ENCODE assay signal across 8 cellular contexts in the genomic region with DNA sequence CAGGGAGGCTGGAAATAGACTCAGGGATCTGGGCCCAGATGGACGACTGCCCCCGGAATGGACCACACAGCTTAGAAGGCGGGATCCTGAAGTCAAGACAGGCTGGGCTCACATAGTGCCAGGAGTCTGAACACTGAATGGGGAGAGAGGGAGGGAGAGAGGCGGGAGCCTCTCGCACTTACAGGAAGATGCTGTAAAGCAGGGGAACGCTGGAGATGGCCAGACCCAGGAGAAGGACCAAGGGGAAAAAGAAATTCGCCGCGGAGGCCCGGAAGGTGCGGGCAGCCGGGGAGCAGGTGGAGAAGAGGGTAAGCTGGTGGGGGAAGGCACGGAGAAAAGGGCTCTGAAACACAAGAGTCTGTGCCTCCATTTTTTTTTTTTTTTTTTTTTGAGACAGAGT. TPM values are rescaled to one million over a fixed set of nuclear protein-coding genes. Genes with fewer than 3 reads are reported as not detected.
DNase-seq lines count a peak whose midpoint lies in the region; TF ChIP-seq lines count a peak whose summit lies in the region.

No MANE protein-coding gene starts in this region.

- H3K36me3 ChIP-seq in A673 (ENCODE audit: insufficient read depth, low read length, poor library complexity, severe bottlenecking) = peaks cover 20% of the 10 kb centered on the region
- H3K36me3 ChIP-seq in kidney epithelial cell (ENCODE audit: control insufficient read depth, insufficient read depth, low read length) = no peaks in the 10 kb centered on the region

- no peak for DNase-seq in A673 (ENCODE audit: low spot score)
- DNase-seq in GM12865 (ENCODE audit: low read depth) = no peak
- no peak for DNase-seq in activated T-helper 1 cell treated with anti-CD3 and anti-CD28 coated beads, Interleukin-12 subunit alpha, Interleukin-12 subunit beta, Interleukin-2, Interleukin-4 antibody, amounts not matched to agents 30 ng/mL and 10 ng/mL and 1 ng/mL, durations not matched to agents 14 hours and 24 hours and 36 hours (ENCODE audit: low spot score)
- no peak for DNase-seq in kidney epithelial cell (ENCODE audit: low read depth)
- no peak for DNase-seq in COLO829 (ENCODE audit: low spot score)
- DNase-seq in activated gamma-delta T cell (lab: John Stamatoyannopoulos, UW) = no peak
- no peak for DNase-seq in NCI-H345 treated with DMSO at 0.1 percent for 48 hours (lab: John Stamatoyannopoulos, UW; ENCODE audit: unreplicated experiment)
- no peak for DNase-seq in NK-92 (lab: John Stamatoyannopoulos, UW; ENCODE audit: unreplicated experiment)

- H3K4me3 ChIP-seq in A673 (ENCODE audit: low read depth, low read length, poor library complexity, severe bottlenecking) = peak overlapping the region; percentile 63
- peak overlapping the region; percentile 92 for H3K4me3 ChIP-seq in GM12865 (ENCODE audit: low read depth, low read length)
- peak overlapping the region; percentile 61 for H3K4me3 ChIP-seq in kidney epithelial cell (ENCODE audit: low read depth, low read length)

- intact Hi-C loops in A673 (cut with micrococcal nuclease; ENCODE audit: unreplicated experiment) = loop anchor here (2.0 kb wide), 1 partner anchor 28 kb away; a partner anchor contains a TSS
- intact Hi-C loops in activated T-helper 1 cell treated with anti-CD3 and anti-CD28 coated beads, Interleukin-12 subunit alpha, Interleukin-12 subunit beta, Interleukin-2, Interleukin-4 antibody, amounts not matched to agents 30 ng/mL and 10 ng/mL and 1 ng/mL, durations not matched to agents 14 hours and 24 hours and 36 hours (cut with micrococcal nuclease) = loop anchor here (1.0 to 10.0 kb wide), 3 partner anchors 47 to 924 kb away; a partner anchor contains a TSS

- POLR2A ChIA-PET in A673 (lab: Charles Lee; ENCODE audit: low non-redundant PET) = no interaction called here

- no peak for TF ChIP-seq CTCF in A673 (conservative IDR thresholded peaks at IDR 0.05; ENCODE audit: low read depth, low read length)
- TF ChIP-seq CTCF in GM12865 (IDR thresholded peaks at IDR 0.05; ENCODE audit: insufficient read depth, low read depth, low read length, missing control alignments) = no peak
- no peak for TF ChIP-seq CTCF in kidney epithelial cell (IDR thresholded peaks at IDR 0.05; ENCODE audit: insufficient read depth, low read length, poor library complexity, severe bottlenecking)

- H3K27me3 ChIP-seq in A673 (replicated peaks; ENCODE audit: insufficient read depth, low read depth, low read length, poor library complexity) (no peaks in the 10 kb centered on the region), kidney epithelial cell (ENCODE audit: control insufficient read depth, insufficient read depth, low read length) (peaks cover 5% of the 10 kb centered on the region)

- peak overlapping the region; percentile 73 for H3K27ac ChIP-seq in A673 (ENCODE audit: low read depth, low read length, poor library complexity, severe bottlenecking)

- peaks cover 6% of the 10 kb centered on the region for H3K27me3 Mint-ChIP-seq in activated T-helper 1 cell treated with anti-CD3 and anti-CD28 coated beads, Interleukin-12 subunit alpha, Interleukin-12 subunit beta, Interleukin-2, Interleukin-4 antibody, amounts not matched to agents 30 ng/mL and 10 ng/mL and 1 ng/mL, durations not matched to agents 14 hours and 24 hours and 36 hours (ENCODE audit: insufficient read depth)

- H3K27ac Mint-ChIP-seq in activated T-helper 1 cell treated with anti-CD3 and anti-CD28 coated beads, Interleukin-12 subunit alpha, Interleukin-12 subunit beta, Interleukin-2, Interleukin-4 antibody, amounts not matched to agents 30 ng/mL and 10 ng/mL and 1 ng/mL, durations not matched to agents 14 hours and 24 hours and 36 hours = no peak overlapping the region

- no TSS peak for BruUV-seq in A673 (replicated peaks; lab: Mats Ljungman, UMichigan)

- peak overlapping the region; percentile 95 for H3K4me3 Mint-ChIP-seq in activated T-helper 1 cell treated with anti-CD3 and anti-CD28 coated beads, Interleukin-12 subunit alpha, Interleukin-12 subunit beta, Interleukin-2, Interleukin-4 antibody, amounts not matched to agents 30 ng/mL and 10 ng/mL and 1 ng/mL, durations not matched to agents 14 hours and 24 hours and 36 hours

- no peaks in the 10 kb centered on the region for H3K9me3 Mint-ChIP-seq in activated T-helper 1 cell treated with anti-CD3 and anti-CD28 coated beads, Interleukin-12 subunit alpha, Interleukin-12 subunit beta, Interleukin-2, Interleukin-4 antibody, amounts not matched to agents 30 ng/mL and 10 ng/mL and 1 ng/mL, durations not matched to agents 14 hours and 24 hours and 36 hours

- H3K9me3 ChIP-seq in A673 (ENCODE audit: low read depth, low read length, poor library complexity, severe bottlenecking) = no peaks in the 10 kb centered on the region

- peaks cover 12% of the 10 kb centered on the region for H3K36me3 Mint-ChIP-seq in activated T-helper 1 cell treated with anti-CD3 and anti-CD28 coated beads, Interleukin-12 subunit alpha, Interleukin-12 subunit beta, Interleukin-2, Interleukin-4 antibody, amounts not matched to agents 30 ng/mL and 10 ng/mL and 1 ng/mL, durations not matched to agents 14 hours and 24 hours and 36 hours (ENCODE audit: low read depth)

- H3K4me1 Mint-ChIP-seq in activated T-helper 1 cell treated with anti-CD3 and anti-CD28 coated beads, Interleukin-12 subunit alpha, Interleukin-12 subunit beta, Interleukin-2, Interleukin-4 antibody, amounts not matched to agents 30 ng/mL and 10 ng/mL and 1 ng/mL, durations not matched to agents 14 hours and 24 hours and 36 hours (ENCODE audit: low read depth) = peaks cover 52% of the 10 kb centered on the region

- CTCF ChIA-PET in A673 (lab: Charles Lee) = no interaction called here

- peaks cover 9% of the 10 kb centered on the region for H3K4me1 ChIP-seq in A673 (ENCODE audit: insufficient read depth, low read length, poor library complexity, severe bottlenecking)

RNA-seq across cellular contexts. Expression of a gene that starts 1.4 kb away (rescaled TPM):
- 8.8 and 9.7 TPM in 2 replicates for total RNA-seq in A673 (2021)
- 5.8 and 6.6 TPM in 2 replicates for total RNA-seq in activated T-helper 1 cell treated with anti-CD3 and anti-CD28 coated beads, Interleukin-12 subunit alpha, Interleukin-12 subunit beta, Interleukin-2, Interleukin-4 antibody, amounts not matched to agents 30 ng/mL and 10 ng/mL and 1 ng/mL, durations not matched to agents 14 hours and 24 hours and 36 hours
- total RNA-seq in kidney epithelial cell = 7.5 and 11.9 TPM in 2 replicates

RNA-seq across cellular contexts. Expression of a gene that starts 12.0 kb away (rescaled TPM):
- total RNA-seq in A673 (2021) (0.58 and 0.96 TPM in 2 replicates), kidney epithelial cell (22.0 and 33.9 TPM in 2 replicates)
- total RNA-seq in activated T-helper 1 cell treated with anti-CD3 and anti-CD28 coated beads, Interleukin-12 subunit alpha, Interleukin-12 subunit beta, Interleukin-2, Interleukin-4 antibody, amounts not matched to agents 30 ng/mL and 10 ng/mL and 1 ng/mL, durations not matched to agents 14 hours and 24 hours and 36 hours = 0.73 and 0.83 TPM in 2 replicates

RNA-seq across cellular contexts. Expression of a gene that starts 23.4 kb away (rescaled TPM):
- total RNA-seq in A673 (2021) (90.8 and 102 TPM in 2 replicates), kidney epithelial cell (17.2 and 20.7 TPM in 2 replicates)
- total RNA-seq in activated T-helper 1 cell treated with anti-CD3 and anti-CD28 coated beads, Interleukin-12 subunit alpha, Interleukin-12 subunit beta, Interleukin-2, Interleukin-4 antibody, amounts not matched to agents 30 ng/mL and 10 ng/mL and 1 ng/mL, durations not matched to agents 14 hours and 24 hours and 36 hours = 70.0 and 73.2 TPM in 2 replicates

RNA-seq across cellular contexts. Expression of a gene that starts 28.4 kb away (rescaled TPM):
- total RNA-seq in A673 (2021) (107 and 109 TPM in 2 replicates), kidney epithelial cell (107 and 111 TPM in 2 replicates)
- total RNA-seq in activated T-helper 1 cell treated with anti-CD3 and anti-CD28 coated beads, Interleukin-12 subunit alpha, Interleukin-12 subunit beta, Interleukin-2, Interleukin-4 antibody, amounts not matched to agents 30 ng/mL and 10 ng/mL and 1 ng/mL, durations not matched to agents 14 hours and 24 hours and 36 hours = 255 and 263 TPM in 2 replicates

RNA-seq across cellular contexts. Expression of a gene that starts 30.2 kb away (rescaled TPM):
- total RNA-seq in A673 (2021) = 56.9 and 64.7 TPM in 2 replicates
- total RNA-seq in activated T-helper 1 cell treated with anti-CD3 and anti-CD28 coated beads, Interleukin-12 subunit alpha, Interleukin-12 subunit beta, Interleukin-2, Interleukin-4 antibody, amounts not matched to agents 30 ng/mL and 10 ng/mL and 1 ng/mL, durations not matched to agents 14 hours and 24 hours and 36 hours = 20.1 and 20.9 TPM in 2 replicates
- total RNA-seq in kidney epithelial cell = 108 and 146 TPM in 2 replicates

Comparison
In these comparisons a context has a peak if more than half of its experiments do, and no peak if none do; other contexts are left out.
1. RNA of a gene that starts 12.0 kb away (total RNA-seq): 22.0 to 33.9 TPM in kidney epithelial cell; 0.73 to 0.83 TPM in activated T-helper 1 cell treated with anti-CD3 and anti-CD28 coated beads, Interleukin-12 subunit alpha, Interleukin-12 subunit beta, Interleukin-2, Interleukin-4 antibody, amounts not matched to agents 30 ng/mL and 10 ng/mL and 1 ng/mL, durations not matched to agents 14 hours and 24 hours and 36 hours and 0.58 to 0.96 TPM in A673; every median in the first group is over 10 times any median in the second.
2. Peak in every context shown above with its lines, with median percentiles within 50 percentile points of each other: H3K4me3 ChIP-seq.